ENCODE assay signal across 11 cellular contexts in the genomic region with DNA sequence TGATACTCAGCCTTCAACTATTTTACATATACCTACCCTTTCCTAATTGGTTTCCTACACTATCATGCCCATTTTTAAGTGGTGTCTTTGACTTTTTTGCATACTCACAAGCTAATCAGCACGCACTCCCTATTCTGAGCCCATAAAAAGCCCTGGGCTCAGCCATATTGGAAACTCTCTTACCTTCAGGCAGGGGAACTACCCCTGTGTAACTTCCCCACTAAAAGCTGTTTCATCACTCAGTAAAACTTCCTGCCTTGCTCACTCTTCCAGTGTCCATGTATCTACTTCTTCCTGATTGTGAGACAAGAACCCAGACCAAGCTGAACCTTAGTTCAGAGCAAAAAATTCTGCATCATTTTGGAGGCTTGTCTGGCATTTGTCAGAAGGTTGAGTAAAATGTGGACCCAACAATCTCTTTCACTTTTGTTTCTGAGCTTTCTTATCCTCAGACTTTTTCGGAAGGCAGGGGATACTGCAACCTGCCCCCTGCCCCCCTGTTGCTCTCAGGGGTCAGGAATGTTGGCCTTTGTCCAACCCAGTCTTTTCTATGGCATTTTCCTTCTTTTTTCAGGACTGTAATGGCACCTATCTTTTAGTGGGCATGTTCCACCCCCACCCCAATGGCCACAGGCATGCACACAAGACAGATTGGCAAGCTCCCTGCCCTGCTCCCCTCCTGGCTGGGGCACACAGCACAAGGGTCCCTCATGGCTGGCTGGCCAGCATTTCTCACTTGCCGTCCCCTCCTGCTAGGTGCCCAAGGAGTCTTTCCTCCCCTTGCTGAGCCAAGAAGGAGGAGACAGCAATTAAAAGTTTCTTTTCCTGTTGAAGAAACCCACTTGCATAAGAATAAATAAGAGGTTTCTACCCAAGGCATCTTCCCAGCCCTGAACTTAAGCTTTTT. TPM values are rescaled to one million over a fixed set of nuclear protein-coding genes. Genes with fewer than 3 reads are reported as not detected.
DNase-seq lines count a peak whose midpoint lies in the region; ATAC-seq lines count a peak whose summit lies in the region.
"Had no signal": no experiment of that assay in that cellular context is flagged by ENCODE, and none has a peak within 500 bp of the region (broad histone marks: within the 10 kb centered on the region; RNA-seq: fewer than 3 reads in every experiment).

No MANE protein-coding gene starts in this region.

- H3K4me3 ChIP-seq in neuronal stem cell (ENCODE audit: low read length in 2 of 2): no peak overlapping the region
- H3K4me3 ChIP-seq: sigmoid colon had no signal

- H3K4me3 Mint-ChIP-seq in activated naive CD4-positive, alpha-beta T cell treated with anti-CD3 and anti-CD28 coated beads for 36 hours: no peak overlapping the region
- H3K4me3 Mint-ChIP-seq: memory B cell had no signal

- H3K4ac ChIP-seq in neuronal stem cell (ENCODE audit: low read length): no peak overlapping the region

- intact Hi-C loops in activated naive CD4-positive, alpha-beta T cell treated with anti-CD3 and anti-CD28 coated beads for 36 hours (cut with micrococcal nuclease): loop anchor here (10.0 kb wide), 3 partner anchors 729 to 1179 kb away; no protein-coding TSS in a partner anchor

- H3K4me1 ChIP-seq in neuronal stem cell (ENCODE audit: control insufficient read depth in 2 of 2, insufficient read depth in 1 of 2, low read depth in 1 of 2, low read length in 2 of 2): peaks cover 0 to 3% of the 10 kb centered on the region in 2 donors
- H3K4me1 ChIP-seq: sigmoid colon had no signal

- peaks cover 5% of the 10 kb centered on the region for H3K4me1 Mint-ChIP-seq in activated naive CD4-positive, alpha-beta T cell treated with anti-CD3 and anti-CD28 coated beads for 36 hours (ENCODE audit: low read depth)

- no peak overlapping the region for H2BK12ac ChIP-seq in neuronal stem cell (ENCODE audit: low read length)

- no peaks in the 10 kb centered on the region for H3K36me3 ChIP-seq in neuronal stem cell (replicated peaks in 1 of 2; ENCODE audit: control insufficient read depth in 2 of 2, insufficient read depth in 2 of 2, low read length in 2 of 2)
- H3K36me3 ChIP-seq: sigmoid colon had no signal

- DNase-seq in activated naive CD4-positive, alpha-beta T cell treated with anti-CD3 and anti-CD28 coated beads for 36 hours: no peak
- no peak for DNase-seq in activated naive CD4-positive, alpha-beta T cell treated with anti-CD3 and anti-CD28 coated beads, Interleukin-2, amount 50 U/mL, for 16 hours
- DNase-seq in RPMI7951 (ENCODE audit: low read depth): peak; percentile 7
- no peak for DNase-seq in neuronal stem cell (ENCODE audit: low spot score)
- DNase-seq in NCI-H2029 (lab: John Stamatoyannopoulos, UW): no peak
- no peak for DNase-seq in NCI-H1417 (lab: John Stamatoyannopoulos, UW)
- DNase-seq: sigmoid colon had no signal

- no peak overlapping the region for H3K23ac ChIP-seq in neuronal stem cell (ENCODE audit: low read depth, low read length, poor library complexity)

- peaks cover 5 to 6% of the 10 kb centered on the region in 2 donors for H3K9me3 ChIP-seq in neuronal stem cell (replicated peaks in 1 of 2; ENCODE audit: control insufficient read depth in 2 of 2, insufficient read depth in 1 of 2, low read depth in 1 of 2, low read length in 2 of 2)

- H4K8ac ChIP-seq in neuronal stem cell (ENCODE audit: low read depth, low read length): no peak overlapping the region

- no peak overlapping the region for H2AK5ac ChIP-seq in neuronal stem cell (ENCODE audit: low read depth, low read length)

- no peak overlapping the region for H3K27ac ChIP-seq in neuronal stem cell (replicated peaks; ENCODE audit: low read length)
- H3K27ac ChIP-seq: sigmoid colon had no signal

- peaks cover 3% of the 10 kb centered on the region for H3K27me3 Mint-ChIP-seq in activated naive CD4-positive, alpha-beta T cell treated with anti-CD3 and anti-CD28 coated beads for 36 hours (ENCODE audit: low read depth)

- H3K27ac Mint-ChIP-seq in activated naive CD4-positive, alpha-beta T cell treated with anti-CD3 and anti-CD28 coated beads for 36 hours: peak overlapping the region; percentile 35
- H3K27ac Mint-ChIP-seq: memory B cell had no signal

- ATAC-seq in HG02642 (IDR thresholded peaks at IDR 0.05; ENCODE audit: poor library complexity, unreplicated experiment) (peak; percentile 61), GM21360 (IDR thresholded peaks at IDR 0.05; ENCODE audit: unreplicated experiment) (no peak)
- ATAC-seq: HCT116 had no signal

- no peak overlapping the region for H3K9ac ChIP-seq in neuronal stem cell (ENCODE audit: low read depth, low read length, poor library complexity)

- no peak overlapping the region for H2BK120ac ChIP-seq in neuronal stem cell (ENCODE audit: low read depth, low read length)

- no peak overlapping the region for H4K91ac ChIP-seq in neuronal stem cell (ENCODE audit: low read depth, low read length, poor library complexity)

- H3K9me3 Mint-ChIP-seq in activated naive CD4-positive, alpha-beta T cell treated with anti-CD3 and anti-CD28 coated beads for 36 hours: peaks cover 15% of the 10 kb centered on the region
- H3K9me3 Mint-ChIP-seq: memory B cell had no signal

- H3K36me3 Mint-ChIP-seq in activated naive CD4-positive, alpha-beta T cell treated with anti-CD3 and anti-CD28 coated beads for 36 hours (ENCODE audit: low read depth): peaks cover 3% of the 10 kb centered on the region
- H3K36me3 Mint-ChIP-seq: memory B cell had no signal

- no peak overlapping the region for H3K14ac ChIP-seq in neuronal stem cell (ENCODE audit: low read length)

- H3K18ac ChIP-seq in neuronal stem cell (ENCODE audit: low read length): no peak overlapping the region

- no peak overlapping the region for H3K4me2 ChIP-seq in neuronal stem cell (ENCODE audit: insufficient read depth, low read length, poor library complexity, severe bottlenecking)

- no peak overlapping the region for H2BK5ac ChIP-seq in neuronal stem cell (ENCODE audit: low read length)

- CTCF ChIA-PET in activated naive CD4-positive, alpha-beta T cell treated with anti-CD3 and anti-CD28 coated beads for 36 hours (lab: Charles Lee): interaction anchor here (0.5 to 6.9 kb wide), 2 partner anchors 125 to 520 kb away, joined by 5 to 115 read pairs; no protein-coding TSS in a partner anchor

- H3K27me3 ChIP-seq in neuronal stem cell (ENCODE audit: control insufficient read depth in 3 of 3, insufficient read depth in 3 of 3, low read depth in 1 of 3, low read length in 3 of 3): peaks cover 0 to 4% (median 0%) of the 10 kb centered on the region in 3 experiments
- H3K27me3 ChIP-seq: sigmoid colon had no signal

- H3K79me1 ChIP-seq in neuronal stem cell (ENCODE audit: low read depth, low read length): no peaks in the 10 kb centered on the region

- peak overlapping the region; percentile 15 for H2AFZ ChIP-seq in neuronal stem cell (ENCODE audit: low read length)

- no CpG with 5 or more reads among the region's 3 CpGs for WGBS in neuronal stem cell (ENCODE audit: extremely low coverage in 2 of 2, insufficient read length in 2 of 2, insufficient replicate concordance in 1 of 2), 2 donors

- no peak overlapping the region for H2BK15ac ChIP-seq in neuronal stem cell (ENCODE audit: low read length)

RNA-seq across cellular contexts. Expression of gene TMEM45A, which starts 26.3 kb away (rescaled TPM):
- total RNA-seq in activated naive CD4-positive, alpha-beta T cell treated with anti-CD3 and anti-CD28 coated beads for 36 hours: under 1 TPM; 0.21 to 0.22 TPM
- 119 and 142 TPM in 2 replicates for total RNA-seq in RPMI7951 (2014; rRNA removed; shearing (Covaris generic))
- 10.4 TPM for polyA plus RNA-seq in neuronal stem cell (2013, experiment 1 of 2)
- polyA plus RNA-seq in neuronal stem cell (2013, experiment 2 of 2): 10.0 TPM

Comparison
In these comparisons a context has a peak if more than half of its experiments do, and no peak if none do; other contexts are left out.
1. RNA of gene TMEM45A, which starts 26.3 kb away (total RNA-seq): 119 to 142 TPM in RPMI7951; 0.21 to 0.22 TPM in activated naive CD4-positive, alpha-beta T cell treated with anti-CD3 and anti-CD28 coated beads for 36 hours; every median in the first group is over 10 times any median in the second.